19 cellular contexts compared by ENCODE assay signal in genomic region chr12:55467836-55468235, GRCh38. TPM values are rescaled to one million over a fixed set of nuclear protein-coding genes. Genes with fewer than 3 reads are reported as not detected.
DNase-seq lines count a peak whose midpoint lies in the region; ATAC-seq, FAIRE-seq and TF ChIP-seq lines count a peak whose summit lies in the region.
"Had no signal": no experiment of that assay in that cellular context is flagged by ENCODE, and none has a peak within 500 bp of the region (broad histone marks: within the 10 kb centered on the region; RNA-seq: fewer than 3 reads in every experiment).

No MANE protein-coding gene starts in this region.

- DNase-seq in GM12878 (ENCODE audit: low read depth, low spot score): no peak
- DNase-seq in hepatic stellate cell (ENCODE audit: low spot score): no peak
- no peak for DNase-seq in lower leg skin (ENCODE audit: low spot score in 2 of 2)
- DNase-seq in tibial nerve (ENCODE audit: low spot score in 2 of 2): no peak
- DNase-seq in endothelial cell (ENCODE audit: low spot score): no peak
- DNase-seq: activated CD4-positive, alpha-beta memory T cell treated with anti-CD3 and anti-CD28 coated beads for 36 hours; activated T-cell treated with anti-CD3 and anti-CD28 coated beads, Interleukin-2, amount 50 U/mL, for 4 hours; AML-193; DMS53; NCI-H146; right cardiac atrium had no signal

- peak; percentile 53 for ATAC-seq in GM18508 (IDR thresholded peaks at IDR 0.05; ENCODE audit: insufficient read depth, unreplicated experiment)
- peak; percentile 83 for ATAC-seq in GM21528 (IDR thresholded peaks at IDR 0.05; ENCODE audit: low FRiP score, unreplicated experiment)
- peak; percentile 60 for ATAC-seq in HG03378 (IDR thresholded peaks at IDR 0.05; ENCODE audit: unreplicated experiment)
- peak; percentile 36; the same call in 1 of the 3 replicates for ATAC-seq in GM12878
- ATAC-seq: activated T-cell treated with anti-CD3 and anti-CD28 coated beads, Interleukin-2, amount 50 U/mL, for 4 hours; right cardiac atrium had no signal

- H3K4me1 ChIP-seq in GM12878 (ENCODE audit: control insufficient read depth, insufficient read depth, low read length) (peaks cover 7% of the 10 kb centered on the region; the same call in 1 of the 2 replicates), tibial nerve (no peaks in the 10 kb centered on the region)
- H3K4me1 ChIP-seq: suprapubic skin had no signal

- H3K4me3 ChIP-seq in GM12878 (no peak overlapping the region), lower leg skin (ENCODE audit: low read depth, poor library complexity, severe bottlenecking) (no peak overlapping the region), tibial nerve (no peak overlapping the region)
- H3K4me3 ChIP-seq: SK-N-MC, suprapubic skin had no signal

- TF ChIP-seq EP300 in GM12878 (IDR thresholded peaks at IDR 0.05; ENCODE audit: borderline replicate concordance in 1 of 2, control insufficient read depth in 1 of 2, low read depth in 2 of 2, low read length in 2 of 2) (no peak), tibial nerve (IDR thresholded peaks at IDR 0.05) (no peak)

- H2AFZ ChIP-seq in GM12878 (ENCODE audit: control insufficient read depth, low read depth, low read length): no peak overlapping the region

- H3K4me2 ChIP-seq in GM12878 (ENCODE audit: control insufficient read depth, insufficient read depth): no peak overlapping the region

- H3K27ac Mint-ChIP-seq in endothelial cell (ENCODE audit: unreplicated experiment): no peak overlapping the region
- H3K27ac Mint-ChIP-seq: activated CD4-positive, alpha-beta memory T cell treated with anti-CD3 and anti-CD28 coated beads for 36 hours had no signal

- H3K4me3 Mint-ChIP-seq in endothelial cell (ENCODE audit: unreplicated experiment): no peak overlapping the region
- H3K4me3 Mint-ChIP-seq: activated CD4-positive, alpha-beta memory T cell treated with anti-CD3 and anti-CD28 coated beads for 36 hours; activated T-cell treated with anti-CD3 and anti-CD28 coated beads, Interleukin-2, amount 50 U/mL, for 4 hours had no signal

- no peaks in the 10 kb centered on the region for H3K9me3 Mint-ChIP-seq in endothelial cell (ENCODE audit: unreplicated experiment)
- H3K9me3 Mint-ChIP-seq: activated T-cell treated with anti-CD3 and anti-CD28 coated beads, Interleukin-2, amount 50 U/mL, for 4 hours had no signal

- in situ Hi-C loops in GM12878 (cut with MboI): no loop called here

- SMC1A ChIA-PET in GM12878 (lab: Charles Lee; ENCODE audit: uncharacterized antibody, unreplicated experiment): interaction anchor here (0.7 kb wide), 1 partner anchor 30 kb away, joined by 3 read pairs; no protein-coding TSS in a partner anchor

- H3K9ac ChIP-seq in GM12878 (ENCODE audit: control insufficient read depth, insufficient read depth, low read length): no peak overlapping the region

- H3K27me3 Mint-ChIP-seq in endothelial cell (ENCODE audit: unreplicated experiment): no peaks in the 10 kb centered on the region

- POLR2A ChIA-PET in GM12878 (lab: Charles Lee): no interaction called here

- no peaks in the 10 kb centered on the region for H3K27me3 ChIP-seq in GM12878 (replicated peaks in 1 of 2; ENCODE audit: control insufficient read depth in 2 of 2, insufficient read depth in 2 of 2, low read length in 1 of 2)
- no peaks in the 10 kb centered on the region for H3K27me3 ChIP-seq in tibial nerve
- H3K27me3 ChIP-seq: suprapubic skin had no signal

- no peaks in the 10 kb centered on the region for H3K36me3 Mint-ChIP-seq in endothelial cell (ENCODE audit: low read depth, unreplicated experiment)
- H3K36me3 Mint-ChIP-seq: activated CD4-positive, alpha-beta memory T cell treated with anti-CD3 and anti-CD28 coated beads for 36 hours had no signal

- H3K27ac ChIP-seq in GM12878 (ENCODE audit: control insufficient read depth, insufficient read depth) (no peak overlapping the region), tibial nerve (no peak overlapping the region)
- H3K27ac ChIP-seq: HL-60, SK-N-MC, suprapubic skin had no signal

- H3K4me1 Mint-ChIP-seq in endothelial cell (ENCODE audit: unreplicated experiment): peaks cover 4% of the 10 kb centered on the region

- H4K20me1 ChIP-seq in GM12878 (ENCODE audit: control insufficient read depth, insufficient read depth): no peaks in the 10 kb centered on the region

- intact Hi-C loops in GM12878 (cut with micrococcal nuclease; ENCODE audit: unreplicated experiment) (no loop called here), lower leg skin (cut with DNase I; ENCODE audit: low total_unique reads) (no loop called here)

- CTCF ChIA-PET in GM12878 (lab: Yijun Ruan, JAX): no interaction called here

- FAIRE-seq in GM12878 (lab: Jason Lieb, UNC): no peak

- TF ChIP-seq RAD21 in GM12878 (IDR thresholded peaks at IDR 0.05; ENCODE audit: insufficient read depth, low read depth, low read length): no peak

- 0% methylated on average over 2 of the region's 2 CpGs for WGBS in GM12878 (ENCODE audit: insufficient coverage, insufficient replicate concordance, low lambda C conversion rate, missing lambda C conversion rate)
- WGBS in lower leg skin, 2 donors: 37 to 43% methylated on average over 2 of the region's 2 CpGs
- 44 to 55% methylated on average over 2 of the region's 2 CpGs for WGBS in tibial nerve, 2 donors

- no peaks in the 10 kb centered on the region for H3K79me2 ChIP-seq in GM12878 (ENCODE audit: control insufficient read depth, insufficient read depth, low read length)

- TF ChIP-seq CTCF in GM12878 (IDR thresholded peaks at IDR 0.05 in 2 of 3, conservative IDR thresholded peaks at IDR 0.05 in 1 of 3; ENCODE audit: control insufficient read depth in 2 of 3, extremely low read depth in 1 of 3, insufficient read depth in 1 of 3, low read depth in 3 of 3, low read length in 3 of 3) (no peak), lower leg skin (IDR thresholded peaks at IDR 0.05) (no peak), tibial nerve (IDR thresholded peaks at IDR 0.05) (no peak), endothelial cell (IDR thresholded peaks at IDR 0.05; ENCODE audit: unreplicated experiment) (no peak)

- BruUV-seq in GM12878 (replicated peaks; lab: Mats Ljungman, UMichigan): no TSS peak

- no peaks in the 10 kb centered on the region for H3K9me3 ChIP-seq in GM12878 (replicated peaks; ENCODE audit: control insufficient read depth, insufficient read depth, low read length)
- H3K9me3 ChIP-seq in tibial nerve: peaks cover 0 to 12% (median 0%) of the 10 kb centered on the region in 4 donors
- H3K9me3 ChIP-seq: suprapubic skin had no signal

- no peaks in the 10 kb centered on the region for H3K36me3 ChIP-seq in GM12878 (ENCODE audit: control insufficient read depth in 2 of 2, insufficient read depth in 2 of 2, low read length in 1 of 2)
- no peaks in the 10 kb centered on the region for H3K36me3 ChIP-seq in tibial nerve
- H3K36me3 ChIP-seq: suprapubic skin had no signal

- no peak for TF ChIP-seq POLR2A in GM12878 (IDR thresholded peaks at IDR 0.05; ENCODE audit: low read depth, low read length)
- no peak for TF ChIP-seq POLR2A in lower leg skin (IDR thresholded peaks at IDR 0.05)
- no peak for TF ChIP-seq POLR2A in tibial nerve (IDR thresholded peaks at IDR 0.05)

- RAD21 ChIA-PET in GM12878 (lab: Charles Lee; ENCODE audit: unreplicated experiment): no interaction called here

RNA-seq across cellular contexts. Expression of gene OR6C70, which starts 2.1 kb away (rescaled TPM):
- total RNA-seq in GM12878 (2013; cell fraction: nucleolus; rRNA removed): not detected in 2 replicates
- not detected in 2 replicates for total RNA-seq in GM12878 (2014; rRNA removed)
- not detected in 2 replicates for total RNA-seq in GM12878 (2014; rRNA removed; fragmentation: Illumina TruSeq; extraction: Trizol)
- total RNA-seq in GM12878 (2021): not detected in 2 replicates
- polyA plus RNA-seq in GM12878 (2011; ENCODE audit: low read depth): not detected
- not detected in 2 replicates for polyA plus RNA-seq in GM12878 (2011; rRNA removed)
- polyA plus RNA-seq in GM12878 (2011; cell fraction: cytosol; rRNA removed): not detected in 2 replicates
- not detected in 2 replicates for polyA plus RNA-seq in GM12878 (2011; cell fraction: nucleus; rRNA removed)
- not detected in 2 replicates for polyA plus RNA-seq in GM12878 (2012)
- not detected in 2 replicates for polyA plus RNA-seq in GM12878 (2014; fragmentation: Illumina TruSeq; extraction: Trizol)
- not detected for polyA plus RNA-seq in GM12878 (2014; fragmentation: Nextera tagmentation; extraction: Ambion mirVana)
- polyA plus RNA-seq in GM12878 (2014; rRNA removed): not detected in 2 replicates
- polyA plus RNA-seq in GM12878 (2016; fragmentation: Nextera tagmentation; extraction: Ambion mirVana): not detected
- not detected in 2 replicates for polyA minus RNA-seq in GM12878 (2011; rRNA and poly(A)+ RNA removed)
- polyA minus RNA-seq in GM12878 (2011; cell fraction: cytosol; rRNA and poly(A)+ RNA removed): not detected in 2 replicates
- not detected in 2 replicates for polyA minus RNA-seq in GM12878 (2011; cell fraction: nucleus; rRNA and poly(A)+ RNA removed)
- total RNA-seq in lower leg skin: not detected
- total RNA-seq in tibial nerve: not detected
- not detected for total RNA-seq in endothelial cell (ENCODE audit: unreplicated experiment)
- total RNA-seq: activated CD4-positive, alpha-beta memory T cell treated with anti-CD3 and anti-CD28 coated beads for 36 hours; activated T-cell treated with anti-CD3 and anti-CD28 coated beads, Interleukin-2, amount 50 U/mL, for 4 hours; cardiac septum; fibroblast of lung; right cardiac atrium; suprapubic skin had no signal
- polyA plus RNA-seq: fibroblast of lung, right cardiac atrium had no signal

RNA-seq across cellular contexts. Expression of gene OR6C2, which starts 24.0 kb away (rescaled TPM):
- total RNA-seq in GM12878 (2013; cell fraction: nucleolus; rRNA removed): not detected in 2 replicates
- total RNA-seq in GM12878 (2014; rRNA removed) (not detected in 2 replicates), GM12878 (2014; rRNA removed; fragmentation: Illumina TruSeq; extraction: Trizol) (not detected in 2 replicates), GM12878 (2021) (not detected in 2 replicates), lower leg skin (not detected), tibial nerve (not detected), endothelial cell (ENCODE audit: unreplicated experiment) (not detected)
- polyA plus RNA-seq in GM12878 (2011; ENCODE audit: low read depth): not detected
- polyA plus RNA-seq in GM12878 (2011; rRNA removed) (not detected in 2 replicates), GM12878 (2014; fragmentation: Illumina TruSeq; extraction: Trizol) (not detected in 2 replicates), GM12878 (2014; fragmentation: Nextera tagmentation; extraction: Ambion mirVana) (not detected), GM12878 (2014; rRNA removed) (not detected in 2 replicates), GM12878 (2016; fragmentation: Nextera tagmentation; extraction: Ambion mirVana) (not detected)
- polyA plus RNA-seq in GM12878 (2011; cell fraction: cytosol; rRNA removed): not detected in 2 replicates
- polyA plus RNA-seq in GM12878 (2011; cell fraction: nucleus; rRNA removed): not detected in 2 replicates
- polyA plus RNA-seq in GM12878 (2012): not detected in 2 replicates
- not detected in 2 replicates for polyA minus RNA-seq in GM12878 (2011; rRNA and poly(A)+ RNA removed)
- not detected in 2 replicates for polyA minus RNA-seq in GM12878 (2011; cell fraction: cytosol; rRNA and poly(A)+ RNA removed)
- polyA minus RNA-seq in GM12878 (2011; cell fraction: nucleus; rRNA and poly(A)+ RNA removed): not detected in 2 replicates
- total RNA-seq: activated CD4-positive, alpha-beta memory T cell treated with anti-CD3 and anti-CD28 coated beads for 36 hours; activated T-cell treated with anti-CD3 and anti-CD28 coated beads, Interleukin-2, amount 50 U/mL, for 4 hours; cardiac septum; fibroblast of lung; right cardiac atrium had no signal
- polyA plus RNA-seq: fibroblast of lung, right cardiac atrium had no signal

RNA-seq across cellular contexts. Expression of gene OR6C68, which starts 24.3 kb away (rescaled TPM):
- total RNA-seq in GM12878 (2013; cell fraction: nucleolus; rRNA removed): not detected in 2 replicates
- total RNA-seq in GM12878 (2014; rRNA removed) (not detected in 2 replicates), GM12878 (2014; rRNA removed; fragmentation: Illumina TruSeq; extraction: Trizol) (not detected in 2 replicates), GM12878 (2021) (not detected in 2 replicates), lower leg skin (not detected), tibial nerve (not detected), endothelial cell (ENCODE audit: unreplicated experiment) (not detected)
- not detected for polyA plus RNA-seq in GM12878 (2011; ENCODE audit: low read depth)
- polyA plus RNA-seq in GM12878 (2011; rRNA removed) (not detected in 2 replicates), GM12878 (2014; fragmentation: Illumina TruSeq; extraction: Trizol) (not detected in 2 replicates), GM12878 (2014; fragmentation: Nextera tagmentation; extraction: Ambion mirVana) (under 1 TPM in 1 of 2 experiments, not detected in 1; 0.10 TPM), GM12878 (2014; rRNA removed) (not detected in 2 replicates), GM12878 (2016; fragmentation: Nextera tagmentation; extraction: Ambion mirVana) (not detected)
- not detected in 2 replicates for polyA plus RNA-seq in GM12878 (2011; cell fraction: cytosol; rRNA removed)
- polyA plus RNA-seq in GM12878 (2011; cell fraction: nucleus; rRNA removed): not detected in 2 replicates
- not detected in 2 replicates for polyA plus RNA-seq in GM12878 (2012)
- polyA minus RNA-seq in GM12878 (2011; rRNA and poly(A)+ RNA removed): not detected in 2 replicates
- polyA minus RNA-seq in GM12878 (2011; cell fraction: cytosol; rRNA and poly(A)+ RNA removed): not detected in 2 replicates
- not detected in 2 replicates for polyA minus RNA-seq in GM12878 (2011; cell fraction: nucleus; rRNA and poly(A)+ RNA removed)
- total RNA-seq: activated CD4-positive, alpha-beta memory T cell treated with anti-CD3 and anti-CD28 coated beads for 36 hours; activated T-cell treated with anti-CD3 and anti-CD28 coated beads, Interleukin-2, amount 50 U/mL, for 4 hours; cardiac septum; fibroblast of lung; right cardiac atrium; suprapubic skin had no signal
- polyA plus RNA-seq: fibroblast of lung, right cardiac atrium had no signal

RNA-seq across cellular contexts. Expression of gene OR6C76, which starts 41.8 kb away (rescaled TPM):
- not detected in 2 replicates for total RNA-seq in GM12878 (2013; cell fraction: nucleolus; rRNA removed)
- not detected in 2 replicates for total RNA-seq in GM12878 (2014; rRNA removed)
- total RNA-seq in GM12878 (2014; rRNA removed; fragmentation: Illumina TruSeq; extraction: Trizol): not detected in 2 replicates
- total RNA-seq in GM12878 (2021): not detected in 2 replicates
- not detected for polyA plus RNA-seq in GM12878 (2011; ENCODE audit: low read depth)
- not detected in 2 replicates for polyA plus RNA-seq in GM12878 (2011; rRNA removed)
- not detected in 2 replicates for polyA plus RNA-seq in GM12878 (2011; cell fraction: cytosol; rRNA removed)
- not detected in 2 replicates for polyA plus RNA-seq in GM12878 (2011; cell fraction: nucleus; rRNA removed)
- not detected in 2 replicates for polyA plus RNA-seq in GM12878 (2012)
- not detected in 2 replicates for polyA plus RNA-seq in GM12878 (2014; fragmentation: Illumina TruSeq; extraction: Trizol)
- not detected for polyA plus RNA-seq in GM12878 (2014; fragmentation: Nextera tagmentation; extraction: Ambion mirVana)
- not detected in 2 replicates for polyA plus RNA-seq in GM12878 (2014; rRNA removed)
- polyA plus RNA-seq in GM12878 (2016; fragmentation: Nextera tagmentation; extraction: Ambion mirVana): not detected
- polyA minus RNA-seq in GM12878 (2011; rRNA and poly(A)+ RNA removed): not detected in 2 replicates
- not detected in 2 replicates for polyA minus RNA-seq in GM12878 (2011; cell fraction: cytosol; rRNA and poly(A)+ RNA removed)
- polyA minus RNA-seq in GM12878 (2011; cell fraction: nucleus; rRNA and poly(A)+ RNA removed): not detected in 2 replicates
- total RNA-seq in lower leg skin: not detected
- total RNA-seq in tibial nerve: not detected
- total RNA-seq in endothelial cell (ENCODE audit: unreplicated experiment): not detected
- total RNA-seq: activated CD4-positive, alpha-beta memory T cell treated with anti-CD3 and anti-CD28 coated beads for 36 hours; activated T-cell treated with anti-CD3 and anti-CD28 coated beads, Interleukin-2, amount 50 U/mL, for 4 hours; cardiac septum; fibroblast of lung; right cardiac atrium; suprapubic skin had no signal
- polyA plus RNA-seq: fibroblast of lung, right cardiac atrium had no signal
